Comparison of ENCODE assay signal across 22 cellular contexts in the genomic region with DNA sequence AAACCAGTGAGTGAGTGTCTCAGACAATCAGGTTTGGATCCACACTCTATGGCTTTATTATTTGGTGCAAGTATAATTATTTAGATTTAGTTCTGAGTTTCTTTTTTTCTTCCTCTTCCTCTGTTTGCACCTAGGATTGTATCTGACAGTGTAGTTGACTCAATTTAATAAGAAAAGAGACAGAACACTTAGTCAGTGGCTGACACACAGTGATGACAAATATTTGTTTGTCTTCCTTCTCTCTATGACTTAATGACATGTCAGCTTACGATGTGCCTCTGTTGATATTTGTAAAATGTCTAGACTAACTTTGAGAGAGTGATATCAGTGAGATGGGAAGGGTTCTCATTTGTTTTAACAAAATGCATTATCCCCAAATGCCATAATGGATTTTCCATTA.
DNase-seq lines count a peak whose midpoint lies in the region; ATAC-seq and TF ChIP-seq lines count a peak whose summit lies in the region.
"Had no signal": no experiment of that assay in that cellular context is flagged by ENCODE, and none has a peak within 500 bp of the region (broad histone marks: within the 10 kb centered on the region; RNA-seq: fewer than 3 reads in every experiment).

No MANE protein-coding gene starts in this region.

- CTCF ChIA-PET in mammary epithelial cell (lab: Charles Lee; ENCODE audit: low non-redundant PET) (no interaction called here), MCF 10A (lab: Yijun Ruan, JAX) (no interaction called here)

- H3K36me3 ChIP-seq in mammary epithelial cell (ENCODE audit: insufficient read depth, low read length) = no peaks in the 10 kb centered on the region
- H3K36me3 ChIP-seq in body of pancreas (replicated peaks in 1 of 2; ENCODE audit: insufficient read depth in 1 of 2, low read depth in 2 of 2) = no peaks in the 10 kb centered on the region

- H3K4me1 ChIP-seq in mammary epithelial cell (ENCODE audit: insufficient read depth, low read length) (no peaks in the 10 kb centered on the region), body of pancreas (no peaks in the 10 kb centered on the region)
- H3K4me1 ChIP-seq: A549 had no signal

- H3K27me3 Mint-ChIP-seq in MCF 10A (ENCODE audit: insufficient read depth, unreplicated experiment) = no peaks in the 10 kb centered on the region
- H3K27me3 Mint-ChIP-seq: CD4-positive, alpha-beta memory T cell had no signal

- no peak overlapping the region for H3K9ac ChIP-seq in mammary epithelial cell (ENCODE audit: insufficient read depth, low read length)
- H3K9ac ChIP-seq: GM23248 had no signal

- WGBS in mammary epithelial cell (ENCODE audit: low coverage, missing lambda C conversion rate) = 65% methylated on average over 1 of the region's 1 CpG
- WGBS in body of pancreas, 2 donors = 11 to 32% methylated on average over 1 of the region's 1 CpG

- H3K4me3 Mint-ChIP-seq in MCF 10A (ENCODE audit: unreplicated experiment) = no peak overlapping the region
- H3K4me3 Mint-ChIP-seq: CD4-positive, alpha-beta memory T cell had no signal

- H3K4me3 ChIP-seq in mammary epithelial cell (replicated peaks in 1 of 3; ENCODE audit: insufficient read depth in 1 of 3, low read depth in 2 of 3, low read length in 3 of 3) = no peak overlapping the region
- H3K4me3 ChIP-seq in body of pancreas = no peak overlapping the region
- H3K4me3 ChIP-seq: A549, GM12878, GM23248 had no signal

- H3K27ac Mint-ChIP-seq in MCF 10A (ENCODE audit: low read depth, unreplicated experiment) = no peak overlapping the region
- H3K27ac Mint-ChIP-seq: CD4-positive, alpha-beta memory T cell had no signal

- no TSS peak for BruUV-seq in mammary epithelial cell (replicated peaks; lab: Mats Ljungman, UMichigan)
- no TSS peak for BruUV-seq in MCF 10A (replicated peaks; lab: Mats Ljungman, UMichigan)

- TF ChIP-seq POLR2A in body of pancreas (IDR thresholded peaks at IDR 0.05) = no peak

- no peaks in the 10 kb centered on the region for H3K4me1 Mint-ChIP-seq in MCF 10A (ENCODE audit: insufficient read depth, unreplicated experiment)
- H3K4me1 Mint-ChIP-seq: CD4-positive, alpha-beta memory T cell had no signal

- H2AFZ ChIP-seq in mammary epithelial cell (ENCODE audit: low read depth, low read length) = no peak overlapping the region
- H2AFZ ChIP-seq: GM23248 had no signal

- H3K36me3 Mint-ChIP-seq in MCF 10A (ENCODE audit: insufficient read depth, unreplicated experiment) = no peaks in the 10 kb centered on the region
- H3K36me3 Mint-ChIP-seq: CD4-positive, alpha-beta memory T cell had no signal

- intact Hi-C loops in mammary epithelial cell (cut with micrococcal nuclease) = no loop called here
- intact Hi-C loops in MCF 10A (cut with micrococcal nuclease) = no loop called here
- intact Hi-C loops in body of pancreas (cut with DNase I) = no loop called here

- DNase-seq in mammary epithelial cell (peak; percentile 11), MCF 10A (ENCODE audit: unreplicated experiment) (no peak), RKO (ENCODE audit: low spot score) (peak; percentile 38), epithelial cell of prostate (ENCODE audit: low read depth, low spot score) (peak; percentile 26), kidney tubule cell (ENCODE audit: low spot score) (peak; percentile 35), NCI-H1092 treated with DMSO at 0.1 percent for 48 hours (lab: John Stamatoyannopoulos, UW) (no peak), DMS 273 (lab: John Stamatoyannopoulos, UW; ENCODE audit: unreplicated experiment) (no peak), body of pancreas (no peak)
- DNase-seq: 8988T; C1 segment of cervical spinal cord; Calu3; CD4-positive, alpha-beta memory T cell; COR-L47; DMS 273 treated with DMSO at 0.1 percent for 48 hours; DMS79; EL; GDM1; GM23248; H7; HCEC 1CT had no signal

- no peak overlapping the region for H3K4me2 ChIP-seq in mammary epithelial cell (ENCODE audit: insufficient read depth, low read depth, low read length)
- H3K4me2 ChIP-seq: A549 had no signal

- POLR2A ChIA-PET in MCF 10A (lab: Yijun Ruan, JAX) = no interaction called here

- peaks cover 12% of the 10 kb centered on the region for H3K9me3 Mint-ChIP-seq in MCF 10A (ENCODE audit: unreplicated experiment)

- H4K20me1 ChIP-seq in mammary epithelial cell (ENCODE audit: insufficient read depth, low read length) = no peaks in the 10 kb centered on the region

- ATAC-seq in body of pancreas = no peak
- ATAC-seq: A549, GM12878 had no signal

- no peaks in the 10 kb centered on the region for H3K79me2 ChIP-seq in mammary epithelial cell (ENCODE audit: insufficient read depth, low read length)

- no peaks in the 10 kb centered on the region for H3K9me3 ChIP-seq in mammary epithelial cell (replicated peaks; ENCODE audit: insufficient read depth, low read length)
- no peaks in the 10 kb centered on the region for H3K9me3 ChIP-seq in body of pancreas
- H3K9me3 ChIP-seq: A549 had no signal

- in situ Hi-C loops in mammary epithelial cell (cut with MboI; ENCODE audit: low sequenced_read_pairs in 2 of 2) = no loop called here

- H3K27me3 ChIP-seq in mammary epithelial cell (ENCODE audit: insufficient read depth, low read length) (no peaks in the 10 kb centered on the region), body of pancreas (no peaks in the 10 kb centered on the region)

- dilution Hi-C loops in mammary epithelial cell (cut with HindIII; ENCODE audit: low sequenced_read_pairs) = no loop called here

- TF ChIP-seq CTCF in mammary epithelial cell (conservative IDR thresholded peaks at IDR 0.05 in 1 of 2, IDR thresholded peaks at IDR 0.05 in 1 of 2; ENCODE audit: extremely low read depth in 1 of 2, insufficient read depth in 1 of 2, low read depth in 1 of 2, low read length in 2 of 2) (no peak), MCF 10A (IDR thresholded peaks at IDR 0.05; ENCODE audit: unreplicated experiment) (no peak), body of pancreas (IDR thresholded peaks at IDR 0.05) (no peak)

- no peak overlapping the region for H3K27ac ChIP-seq in mammary epithelial cell (ENCODE audit: insufficient read depth, low read depth, low read length)
- H3K27ac ChIP-seq in epithelial cell of prostate = no peak overlapping the region
- H3K27ac ChIP-seq in body of pancreas = no peak overlapping the region
- H3K27ac ChIP-seq: A549, GM23248 had no signal

Comparison
In these comparisons a context has a peak if more than half of its experiments do, and no peak if none do; other contexts are left out.
1. DNase-seq: peak in mammary epithelial cell (single experiment), RKO (single experiment), epithelial cell of prostate (single experiment) and kidney tubule cell (single experiment); none in MCF 10A (single experiment), NCI-H1092 treated with DMSO at 0.1 percent for 48 hours (single experiment), DMS 273 (single experiment) and body of pancreas (0 of 4).